In the genomic region with DNA sequence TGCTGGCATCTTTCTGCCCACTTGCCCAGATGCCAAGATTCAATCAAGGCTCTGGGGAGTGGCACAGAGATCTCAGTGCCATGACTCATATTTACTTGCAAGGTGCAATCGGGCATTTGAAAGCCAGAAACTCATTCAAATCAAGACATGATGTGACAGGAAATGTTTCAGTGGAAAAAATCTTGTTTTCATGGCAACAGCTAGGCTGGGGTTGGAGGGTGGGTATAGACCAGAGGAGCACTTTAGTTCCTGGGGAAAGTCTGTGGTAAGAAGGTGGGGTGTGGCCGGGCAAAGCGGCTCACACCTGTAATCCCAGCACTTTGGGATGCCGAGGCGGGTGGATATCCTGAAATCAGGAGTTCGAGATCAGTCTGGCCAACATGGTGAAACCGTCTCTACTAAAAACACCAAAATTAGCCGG, we compare ENCODE assay signal across 1 cellular context.
TF ChIP-seq lines count a peak whose summit lies in the region.

No MANE protein-coding gene starts in this region.

TF ChIP-seq in HepG2, 621 proteins besides CTCF, POLR2A, EP300 and RAD21:
- no peak for TF ChIP-seq CREM (IDR thresholded peaks at IDR 0.05)
- TF ChIP-seq CREM (CRISPR knock-in tag; IDR thresholded peaks at IDR 0.05): no peak
- no peak for TF ChIP-seq ZFP36 (IDR thresholded peaks at IDR 0.05; ENCODE audit: borderline replicate concordance, low read depth, low read length, partially characterized antibody)
- TF ChIP-seq ZEB1 (IDR thresholded peaks at IDR 0.05; ENCODE audit: insufficient replicate concordance, low read depth): no peak
- TF ChIP-seq PHF20 (CRISPR knock-in tag; IDR thresholded peaks at IDR 0.05): no peak
- no peak for TF ChIP-seq ASH2L (IDR thresholded peaks at IDR 0.05; ENCODE audit: insufficient read length, low read depth, low read length)
- TF ChIP-seq, protein P1, sequence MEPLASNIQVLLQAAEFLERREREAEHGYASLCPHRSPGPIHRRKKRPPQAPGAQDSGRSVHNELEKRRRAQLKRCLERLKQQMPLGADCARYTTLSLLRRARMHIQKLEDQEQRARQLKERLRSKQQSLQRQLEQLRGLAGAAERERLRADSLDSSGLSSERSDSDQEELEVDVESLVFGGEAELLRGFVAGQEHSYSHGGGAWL (CRISPR knock-in tag; IDR thresholded peaks at IDR 0.05): no peak
- no peak for TF ChIP-seq NR2F2 (IDR thresholded peaks at IDR 0.05; ENCODE audit: borderline replicate concordance, low read depth)
- no peak for TF ChIP-seq SRF (IDR thresholded peaks at IDR 0.05; ENCODE audit: low read depth, low read length)
- TF ChIP-seq NR2F1 (CRISPR knock-in tag; IDR thresholded peaks at IDR 0.05): no peak
- no peak for TF ChIP-seq ZNF274 (CRISPR knock-in tag; IDR thresholded peaks at IDR 0.05)
- TF ChIP-seq, protein P2, sequence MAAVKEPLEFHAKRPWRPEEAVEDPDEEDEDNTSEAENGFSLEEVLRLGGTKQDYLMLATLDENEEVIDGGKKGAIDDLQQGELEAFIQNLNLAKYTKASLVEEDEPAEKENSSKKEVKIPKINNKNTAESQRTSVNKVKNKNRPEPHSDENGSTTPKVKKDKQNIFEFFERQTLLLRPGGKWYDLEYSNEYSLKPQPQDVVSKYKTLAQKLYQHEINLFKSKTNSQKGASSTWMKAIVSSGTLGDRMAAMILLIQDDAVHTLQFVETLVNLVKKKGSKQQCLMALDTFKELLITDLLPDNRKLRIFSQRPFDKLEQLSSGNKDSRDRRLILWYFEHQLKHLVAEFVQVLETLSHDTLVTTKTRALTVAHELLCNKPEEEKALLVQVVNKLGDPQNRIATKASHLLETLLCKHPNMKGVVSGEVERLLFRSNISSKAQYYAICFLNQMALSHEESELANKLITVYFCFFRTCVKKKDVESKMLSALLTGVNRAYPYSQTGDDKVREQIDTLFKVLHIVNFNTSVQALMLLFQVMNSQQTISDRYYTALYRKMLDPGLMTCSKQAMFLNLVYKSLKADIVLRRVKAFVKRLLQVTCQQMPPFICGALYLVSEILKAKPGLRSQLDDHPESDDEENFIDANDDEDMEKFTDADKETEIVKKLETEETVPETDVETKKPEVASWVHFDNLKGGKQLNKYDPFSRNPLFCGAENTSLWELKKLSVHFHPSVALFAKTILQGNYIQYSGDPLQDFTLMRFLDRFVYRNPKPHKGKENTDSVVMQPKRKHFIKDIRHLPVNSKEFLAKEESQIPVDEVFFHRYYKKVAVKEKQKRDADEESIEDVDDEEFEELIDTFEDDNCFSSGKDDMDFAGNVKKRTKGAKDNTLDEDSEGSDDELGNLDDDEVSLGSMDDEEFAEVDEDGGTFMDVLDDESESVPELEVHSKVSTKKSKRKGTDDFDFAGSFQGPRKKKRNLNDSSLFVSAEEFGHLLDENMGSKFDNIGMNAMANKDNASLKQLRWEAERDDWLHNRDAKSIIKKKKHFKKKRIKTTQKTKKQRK (IDR thresholded peaks at IDR 0.05; ENCODE audit: low read length): no peak
- TF ChIP-seq, protein P3, sequence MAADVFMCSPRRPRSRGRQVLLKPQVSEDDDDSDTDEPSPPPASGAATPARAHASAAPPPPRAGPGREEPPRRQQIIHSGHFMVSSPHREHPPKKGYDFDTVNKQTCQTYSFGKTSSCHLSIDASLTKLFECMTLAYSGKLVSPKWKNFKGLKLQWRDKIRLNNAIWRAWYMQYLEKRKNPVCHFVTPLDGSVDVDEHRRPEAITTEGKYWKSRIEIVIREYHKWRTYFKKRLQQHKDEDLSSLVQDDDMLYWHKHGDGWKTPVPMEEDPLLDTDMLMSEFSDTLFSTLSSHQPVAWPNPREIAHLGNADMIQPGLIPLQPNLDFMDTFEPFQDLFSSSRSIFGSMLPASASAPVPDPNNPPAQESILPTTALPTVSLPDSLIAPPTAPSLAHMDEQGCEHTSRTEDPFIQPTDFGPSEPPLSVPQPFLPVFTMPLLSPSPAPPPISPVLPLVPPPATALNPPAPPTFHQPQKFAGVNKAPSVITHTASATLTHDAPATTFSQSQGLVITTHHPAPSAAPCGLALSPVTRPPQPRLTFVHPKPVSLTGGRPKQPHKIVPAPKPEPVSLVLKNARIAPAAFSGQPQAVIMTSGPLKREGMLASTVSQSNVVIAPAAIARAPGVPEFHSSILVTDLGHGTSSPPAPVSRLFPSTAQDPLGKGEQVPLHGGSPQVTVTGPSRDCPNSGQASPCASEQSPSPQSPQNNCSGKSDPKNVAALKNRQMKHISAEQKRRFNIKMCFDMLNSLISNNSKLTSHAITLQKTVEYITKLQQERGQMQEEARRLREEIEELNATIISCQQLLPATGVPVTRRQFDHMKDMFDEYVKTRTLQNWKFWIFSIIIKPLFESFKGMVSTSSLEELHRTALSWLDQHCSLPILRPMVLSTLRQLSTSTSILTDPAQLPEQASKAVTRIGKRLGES (CRISPR knock-in tag; IDR thresholded peaks at IDR 0.05; ENCODE audit: borderline replicate concordance): no peak
- TF ChIP-seq ZNF501 (CRISPR knock-in tag; IDR thresholded peaks at IDR 0.05): no peak
- TF ChIP-seq TAF1 (CRISPR knock-in tag; IDR thresholded peaks at IDR 0.05): no peak
- no peak for TF ChIP-seq GTF2F1 (IDR thresholded peaks at IDR 0.05; ENCODE audit: low read length)
- TF ChIP-seq MTF1 (CRISPR knock-in tag; IDR thresholded peaks at IDR 0.05): no peak
- TF ChIP-seq NFKBIZ (CRISPR knock-in tag; IDR thresholded peaks at IDR 0.05): no peak
- no peak for TF ChIP-seq TFAP4 (IDR thresholded peaks at IDR 0.05; ENCODE audit: borderline replicate concordance, low read depth)
- no peak for TF ChIP-seq SOX13 (IDR thresholded peaks at IDR 0.05)
- no peak for TF ChIP-seq SOX13 (CRISPR knock-in tag; conservative IDR thresholded peaks at IDR 0.05 in 1 of 2, IDR thresholded peaks at IDR 0.05 in 1 of 2)
